ENCODE assay signal across 28 cellular contexts in the genomic region with DNA sequence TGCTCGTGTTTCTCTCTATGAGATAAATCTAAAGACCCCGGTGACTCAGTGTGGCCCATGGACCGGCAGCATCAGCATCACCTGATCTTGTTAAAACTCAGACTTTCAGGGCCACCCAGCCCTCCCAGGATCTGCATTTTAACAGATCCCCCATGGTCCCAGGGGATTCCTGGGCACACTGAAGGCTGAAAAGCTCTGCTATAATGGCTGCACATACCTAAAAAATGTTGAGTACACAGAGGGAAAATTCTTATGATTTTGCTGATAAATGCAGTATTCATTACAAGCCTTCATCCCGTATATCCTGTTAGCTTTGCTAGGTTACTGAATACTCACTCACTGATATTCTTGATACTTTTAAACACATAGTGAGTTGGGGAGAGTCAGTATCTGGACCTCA.
"Had no signal": no experiment of that assay in that cellular context is flagged by ENCODE, and none has a peak within 500 bp of the region (broad histone marks: within the 10 kb centered on the region; RNA-seq: fewer than 3 reads in every experiment).

No MANE protein-coding gene starts in this region.

- H3K4me3 Mint-ChIP-seq: naive thymus-derived CD8-positive, alpha-beta T cell; natural killer cell treated with Interleukin-12 subunit alpha and Interleukin-12 subunit beta and Interleukin-15 and Interleukin-18, amount 100 ng/mL, for 72 hours; nephron progenitor cell; neural crest cell; stimulated activated memory B cell treated with anti-CD40 and anti-IgM and Interleukin-4, amounts not matched to agents 10 μg/mL and 1 μg/mL and 100 μg/mL, for 72 hours; stimulated activated naive CD8-positive, alpha-beta T cell treated with anti-CD3 and anti-CD28 coated beads, Interleukin-15, amount 100 ng/mL, for 72 hours; type B pancreatic cell had no signal

- H3K4me1 Mint-ChIP-seq: neural crest cell; stimulated activated memory B cell treated with anti-CD40 and anti-IgM and Interleukin-4, amounts not matched to agents 10 μg/mL and 1 μg/mL and 100 μg/mL, for 72 hours; stimulated activated naive CD8-positive, alpha-beta T cell treated with anti-CD3 and anti-CD28 coated beads, Interleukin-15, amount 100 ng/mL, for 72 hours had no signal

- H3K27ac ChIP-seq: neutrophil, pancreas, prostate gland, right lobe of liver, sigmoid colon, suprapubic skin, testis, tibial artery, transverse colon, upper lobe of right lung, uterus had no signal

- H3K27ac Mint-ChIP-seq: naive thymus-derived CD8-positive, alpha-beta T cell; natural killer cell treated with Interleukin-12 subunit alpha and Interleukin-12 subunit beta and Interleukin-15 and Interleukin-18, amount 100 ng/mL, for 72 hours; nephron progenitor cell; stimulated activated memory B cell treated with anti-CD40 and anti-IgM and Interleukin-4, amounts not matched to agents 10 μg/mL and 1 μg/mL and 100 μg/mL, for 72 hours; stimulated activated naive CD8-positive, alpha-beta T cell treated with anti-CD3 and anti-CD28 coated beads, Interleukin-15, amount 100 ng/mL, for 72 hours; type B pancreatic cell had no signal

- H3K4me3 ChIP-seq: pancreas, prostate gland, right lobe of liver, sigmoid colon, suprapubic skin, testis, tibial artery, transverse colon, upper lobe of right lung, uterus had no signal

- DNase-seq: naive thymus-derived CD8-positive, alpha-beta T cell; nephron progenitor cell; nucleus accumbens; pancreas; right cardiac atrium; right lobe of liver; sigmoid colon; small intestine; stimulated activated CD4-positive, alpha-beta T cell treated with anti-CD3 and anti-CD28 coated beads, Interleukin-15, amount 100 ng/mL, for 24 hours; stimulated activated CD4-positive, alpha-beta T cell treated with anti-CD3 and anti-CD28 coated beads, Interleukin-4, amount 100 ng/mL, for 1 hour; stimulated activated CD4-positive, alpha-beta T cell treated with anti-CD3 and anti-CD28 coated beads, Interleukin-4, amount 100 ng/mL, for 4 hours; stimulated activated CD8-positive, alpha-beta memory T cell treated with anti-CD3 and anti-CD28 coated beads, Interleukin-4, amount 100 ng/mL, for 48 hours; stimulated activated naive CD4-positive, alpha-beta T cell; stimulated activated naive CD8-positive, alpha-beta T cell treated with anti-CD3 and anti-CD28 coated beads, Interleukin-15, amount 100 ng/mL, for 72 hours; stimulated activated naive CD8-positive, alpha-beta T cell treated with anti-CD3 and anti-CD28 coated beads, Interleukin-15, Interleukin-2, amounts not matched to agents 100 U/mL and 50 U/mL, for 24 hours; substantia nigra; testis; tibial artery; transverse colon; upper lobe of right lung; uterus had no signal

- H3K27me3 ChIP-seq: neutrophil, pancreas, right lobe of liver, sigmoid colon, suprapubic skin, testis, tibial artery, transverse colon, upper lobe of right lung, uterus had no signal

- H3K9me3 Mint-ChIP-seq: stimulated activated naive CD8-positive, alpha-beta T cell treated with anti-CD3 and anti-CD28 coated beads, Interleukin-15, amount 100 ng/mL, for 72 hours had no signal

- H3K9me3 ChIP-seq: neutrophil, pancreas, prostate gland, right lobe of liver, testis, tibial artery, transverse colon, upper lobe of right lung, uterus had no signal

- H3K4me1 ChIP-seq: pancreas, prostate gland, right lobe of liver, sigmoid colon, suprapubic skin, testis, tibial artery, transverse colon, upper lobe of right lung, uterus had no signal

- H3K36me3 ChIP-seq: neutrophil, pancreas, prostate gland, right lobe of liver, sigmoid colon, suprapubic skin, tibial artery, transverse colon, upper lobe of right lung, uterus had no signal

- H3K36me3 Mint-ChIP-seq: natural killer cell treated with Interleukin-12 subunit alpha and Interleukin-12 subunit beta and Interleukin-15 and Interleukin-18, amount 100 ng/mL, for 72 hours; stimulated activated memory B cell treated with anti-CD40 and anti-IgM and Interleukin-4, amounts not matched to agents 10 μg/mL and 1 μg/mL and 100 μg/mL, for 72 hours had no signal

- H3K27me3 Mint-ChIP-seq: type B pancreatic cell had no signal
